ENCODE assay signal across 5 cellular contexts in genomic region chr1:1481811-1482210, GRCh38. TPM values are rescaled to one million over a fixed set of nuclear protein-coding genes. Genes with fewer than 3 reads are reported as not detected.
"Had no signal": no experiment of that assay in that cellular context is flagged by ENCODE, and none has a peak within 500 bp of the region (broad histone marks: within the 10 kb centered on the region; RNA-seq: fewer than 3 reads in every experiment).

No MANE protein-coding gene starts in this region.

RNA-seq across cellular contexts. Expression of gene ATAD3C, which starts 32.3 kb away (rescaled TPM):
- total RNA-seq: myocyte, skeletal muscle tissue had no signal
- polyA plus RNA-seq: fibroblast of lung had no signal

RNA-seq across cellular contexts. Expression of gene VWA1, which starts 46.3 kb away (rescaled TPM):
- total RNA-seq: naive thymus-derived CD8-positive, alpha-beta T cell had no signal
- polyA plus RNA-seq: immature natural killer cell; naive thymus-derived CD8-positive, alpha-beta T cell had no signal

RNA-seq across cellular contexts. Expression of gene TMEM240, which starts 58.6 kb away (rescaled TPM):
- total RNA-seq: myocyte had no signal
- polyA plus RNA-seq: immature natural killer cell; naive thymus-derived CD8-positive, alpha-beta T cell had no signal
